ENCODE assay signal across 25 cellular contexts in the genomic region with DNA sequence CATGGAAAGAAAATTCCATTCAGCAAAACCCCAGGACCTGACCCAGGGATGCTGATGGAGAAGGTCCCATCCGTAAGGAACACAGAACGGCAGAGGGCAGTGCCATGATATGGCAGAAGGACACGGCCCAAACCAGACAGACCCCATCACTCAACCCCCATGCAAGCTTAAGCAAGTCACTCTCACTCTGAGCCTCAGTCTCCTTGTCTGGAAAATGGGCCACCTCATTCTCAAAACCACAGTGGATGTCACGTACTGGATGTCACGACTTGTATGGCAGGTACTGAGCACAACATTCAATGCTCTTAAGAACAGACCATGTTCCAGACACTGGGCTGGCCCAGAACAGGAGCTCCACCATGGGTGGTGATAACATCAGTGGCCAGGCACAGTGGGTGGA.
"Had no signal": no experiment of that assay in that cellular context is flagged by ENCODE, and none has a peak within 500 bp of the region (broad histone marks: within the 10 kb centered on the region; RNA-seq: fewer than 3 reads in every experiment).

No MANE protein-coding gene starts in this region.

- FAIRE-seq: endothelial cell of umbilical vein, kidney, pancreas had no signal

- H3K4me2 ChIP-seq: hepatocyte, smooth muscle cell had no signal

- H3K4me1 Mint-ChIP-seq: endodermal cell had no signal

- H3K27ac Mint-ChIP-seq: endodermal cell, nephron, progenitor cell of endocrine pancreas had no signal

- H3K27ac ChIP-seq: hepatocyte, left ventricle myocardium inferior, pancreas, suprapubic skin, tibial artery, upper lobe of left lung, uterus had no signal

- H3K27me3 ChIP-seq: hepatocyte, pancreas, suprapubic skin, tibial artery, upper lobe of left lung, uterus had no signal

- H3K9me3 Mint-ChIP-seq: endodermal cell, nephron had no signal

- H3K4me3 Mint-ChIP-seq: endodermal cell, nephron had no signal

- H2AFZ ChIP-seq: hepatocyte had no signal

- H3K9me3 ChIP-seq: left ventricle myocardium inferior, pancreas, suprapubic skin, tibial artery, upper lobe of left lung, uterus had no signal

- H3K79me2 ChIP-seq: hepatocyte had no signal

- H3K4me3 ChIP-seq: hepatocyte, left ventricle myocardium inferior, lung, pancreas, smooth muscle cell, suprapubic skin, tibial artery, upper lobe of left lung, uterus had no signal

- H3K4me1 ChIP-seq: left ventricle myocardium inferior, suprapubic skin, tibial artery, upper lobe of left lung, uterus had no signal

- H3K36me3 ChIP-seq: left ventricle myocardium inferior, pancreas, uterus had no signal

- H3K27me3 Mint-ChIP-seq: progenitor cell of endocrine pancreas had no signal

- ATAC-seq: left cardiac atrium; pancreas; right cardiac atrium; stimulated activated naive CD8-positive, alpha-beta T cell treated with anti-CD3 and anti-CD28 coated beads, Interleukin-15, Interleukin-2, amounts not matched to agents 100 U/mL and 50 U/mL, for 24 hours had no signal

- DNase-seq: effector CD4-positive, alpha-beta T cell; endodermal cell; erythroblast; foreskin melanocyte; head of caudate nucleus; kidney; left cardiac atrium; left ventricle myocardium inferior; mesenchymal stem cell; midbrain; occipital lobe; right cardiac atrium; stimulated activated CD4-positive, alpha-beta T cell treated with anti-CD3 and anti-CD28 coated beads, Interleukin-2, amount 100 ng/mL, for 48 hours; stimulated activated naive CD8-positive, alpha-beta T cell treated with anti-CD3 and anti-CD28 coated beads, Interleukin-15, Interleukin-2, amounts not matched to agents 100 U/mL and 50 U/mL, for 24 hours; tibial artery; upper lobe of left lung; uterus had no signal
